Comparison of ENCODE assay signal across 18 cellular contexts in genomic region chr15:38745136-38745535, GRCh38.
"Had no signal": no experiment of that assay in that cellular context is flagged by ENCODE, and none has a peak within 500 bp of the region (broad histone marks: within the 10 kb centered on the region; RNA-seq: fewer than 3 reads in every experiment).

No MANE protein-coding gene starts in this region.

- H3K36me3 ChIP-seq: adrenal gland, esophagus muscularis mucosa, gastroesophageal sphincter, pancreas, sigmoid colon, thoracic aorta, upper lobe of right lung had no signal

- H3K27ac ChIP-seq: adrenal gland, coronary artery, esophagus muscularis mucosa, gastroesophageal sphincter, pancreas, sigmoid colon, thoracic aorta, upper lobe of right lung had no signal

- H3K9me3 ChIP-seq: adrenal gland, esophagus muscularis mucosa, gastroesophageal sphincter, pancreas, sigmoid colon, thoracic aorta, upper lobe of right lung had no signal

- DNase-seq: activated CD4-positive, alpha-beta T cell treated with anti-CD3 and anti-CD28 coated beads, Interleukin-2, amount 50 U/mL, for 4 hours; activated CD4-positive, CD25-positive, alpha-beta regulatory T cell treated with anti-CD3 and anti-CD28 coated beads, Interleukin-2, amount 50 U/mL, for 72 hours; activated naive CD4-positive, alpha-beta T cell treated with anti-CD3 and anti-CD28 coated beads, Interleukin-2, amount 50 U/mL, for 16 hours; activated T-cell treated with anti-CD3 and anti-CD28 coated beads, Interleukin-2, amount 50 U/mL, for 1 hour; adrenal gland; naive B cell; pancreas; sigmoid colon; stimulated activated CD4-positive, alpha-beta T cell treated with anti-CD3 and anti-CD28 coated beads, Interleukin-12 subunit alpha, Interleukin-12 subunit beta, amount 100 ng/mL, for 4 hours; stimulated activated CD4-positive, alpha-beta T cell treated with anti-CD3 and anti-CD28 coated beads, Interleukin-2, amount 100 ng/mL, for 24 hours; T-cell; T1000; upper lobe of right lung had no signal

- H3K4me3 ChIP-seq: adrenal gland, coronary artery, esophagus muscularis mucosa, gastroesophageal sphincter, lung, pancreas, sigmoid colon, thoracic aorta, upper lobe of right lung had no signal

- H3K27me3 ChIP-seq: adrenal gland, esophagus muscularis mucosa, gastroesophageal sphincter, pancreas, sigmoid colon, upper lobe of right lung had no signal

- ATAC-seq: gastroesophageal sphincter, pancreas, T-cell, upper lobe of right lung had no signal

- H3K4me1 ChIP-seq: adrenal gland, esophagus muscularis mucosa, gastroesophageal sphincter, pancreas, sigmoid colon, upper lobe of right lung had no signal
